ENCODE assay signal across 17 cellular contexts in the genomic region with DNA sequence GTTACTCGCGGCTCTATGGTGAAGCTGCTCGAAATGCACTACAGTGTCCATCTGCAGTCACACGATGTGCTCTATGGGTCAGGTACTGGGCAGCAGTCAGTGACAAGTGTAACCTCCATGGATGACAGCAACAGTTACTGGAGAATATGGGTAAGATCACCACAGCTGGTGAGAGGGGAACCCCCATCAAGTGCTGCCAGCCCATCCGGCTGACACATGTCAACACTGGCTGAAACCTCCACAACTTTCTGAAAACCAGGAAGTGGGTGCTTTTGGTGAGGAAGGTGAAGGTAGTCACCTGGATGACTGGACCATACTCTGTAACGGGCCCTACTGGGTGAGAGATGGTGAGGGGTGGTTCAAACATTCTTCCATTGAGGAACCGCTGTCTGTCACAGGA.
DNase-seq lines count a peak whose midpoint lies in the region; ATAC-seq and TF ChIP-seq lines count a peak whose summit lies in the region.
"Had no signal": no experiment of that assay in that cellular context is flagged by ENCODE, and none has a peak within 500 bp of the region (broad histone marks: within the 10 kb centered on the region; RNA-seq: fewer than 3 reads in every experiment).

No MANE protein-coding gene starts in this region.

- intact Hi-C loops in CD14-positive monocyte (cut with micrococcal nuclease) = loop anchor here in 1 of 2 donors (5.0 kb wide), 2 partner anchors 72 to 88 kb away; a partner anchor contains a TSS

- H3K27me3 ChIP-seq in neural progenitor cell = no peaks in the 10 kb centered on the region
- H3K27me3 ChIP-seq: SJSA1 had no signal

- TF ChIP-seq CTCF in CD14-positive monocyte (IDR thresholded peaks at IDR 0.05) = no peak
- no peak for TF ChIP-seq CTCF in neural progenitor cell (IDR thresholded peaks at IDR 0.05)

- H3K4me1 Mint-ChIP-seq in CD14-positive monocyte (peaks cover 51% of the 10 kb centered on the region), neural progenitor cell (no peaks in the 10 kb centered on the region)
- H3K4me1 Mint-ChIP-seq in central memory CD8-positive, alpha-beta T cell = peaks cover 11% of the 10 kb centered on the region
- peaks cover 26% of the 10 kb centered on the region for H3K4me1 Mint-ChIP-seq in stimulated activated effector memory CD8-positive, alpha-beta T cell treated with anti-CD3 and anti-CD28 coated beads, Interleukin-12 subunit alpha, Interleukin-12 subunit beta, amount 100 ng/mL, for 72 hours

- peaks cover 13 to 33% (median 28%) of the 10 kb centered on the region in 7 donors for H3K9me3 Mint-ChIP-seq in CD14-positive monocyte
- no peaks in the 10 kb centered on the region for H3K9me3 Mint-ChIP-seq in central memory CD8-positive, alpha-beta T cell
- H3K9me3 Mint-ChIP-seq in stimulated activated effector memory CD8-positive, alpha-beta T cell treated with anti-CD3 and anti-CD28 coated beads, Interleukin-12 subunit alpha, Interleukin-12 subunit beta, amount 100 ng/mL, for 72 hours = peaks cover 3% of the 10 kb centered on the region
- peaks cover 19% of the 10 kb centered on the region for H3K9me3 Mint-ChIP-seq in neural progenitor cell
- H3K9me3 Mint-ChIP-seq: CD4-positive, alpha-beta T cell had no signal

- H3K79me2 ChIP-seq in neural progenitor cell (ENCODE audit: low read depth) = no peaks in the 10 kb centered on the region

- H3K9ac ChIP-seq in neural progenitor cell = no peak overlapping the region

- ATAC-seq in central memory CD8-positive, alpha-beta T cell (replicated peaks; ENCODE audit: extremely low read depth, poor library complexity, severe bottlenecking) = no peak
- peak; percentile 76 for ATAC-seq in stimulated activated effector memory CD8-positive, alpha-beta T cell treated with anti-CD3 and anti-CD28 coated beads, Interleukin-12 subunit alpha, Interleukin-12 subunit beta, amount 100 ng/mL, for 72 hours
- ATAC-seq in GM21529 (IDR thresholded peaks at IDR 0.05; ENCODE audit: unreplicated experiment) (no peak), HG03432 (IDR thresholded peaks at IDR 0.05; ENCODE audit: unreplicated experiment) (no peak)

- no peak overlapping the region for H3K4me2 ChIP-seq in neural progenitor cell
- H3K4me2 ChIP-seq: PC-9 had no signal

- H3K36me3 Mint-ChIP-seq in CD14-positive monocyte (peaks cover 19 to 20% of the 10 kb centered on the region in 2 donors), neural progenitor cell (peaks cover 14% of the 10 kb centered on the region)
- no peaks in the 10 kb centered on the region for H3K36me3 Mint-ChIP-seq in central memory CD8-positive, alpha-beta T cell (ENCODE audit: insufficient read depth)
- no peaks in the 10 kb centered on the region for H3K36me3 Mint-ChIP-seq in stimulated activated effector memory CD8-positive, alpha-beta T cell treated with anti-CD3 and anti-CD28 coated beads, Interleukin-12 subunit alpha, Interleukin-12 subunit beta, amount 100 ng/mL, for 72 hours

- no peaks in the 10 kb centered on the region for H3K36me3 ChIP-seq in neural progenitor cell
- H3K36me3 ChIP-seq: HAP-1, SJSA1 had no signal

- DNase-seq in AG08395 (ENCODE audit: low spot score) = peak; percentile 0
- no peak for DNase-seq in CD14-positive monocyte (ENCODE audit: low spot score)
- no peak for DNase-seq in central memory CD8-positive, alpha-beta T cell (ENCODE audit: low spot score in 2 of 2)
- DNase-seq in stimulated activated effector memory CD8-positive, alpha-beta T cell treated with anti-CD3 and anti-CD28 coated beads, Interleukin-12 subunit alpha, Interleukin-12 subunit beta, amount 100 ng/mL, for 72 hours (ENCODE audit: low spot score in 2 of 2) = no peak
- no peak for DNase-seq in neural progenitor cell (ENCODE audit: low spot score)
- DNase-seq: AML-193; Calu3; CD4-positive, alpha-beta T cell; KBM-7; NCI-H1417 treated with DMSO at 0.1 percent for 48 hours; NCI-H1930; NCI-H446; PC-9 had no signal

- peaks cover 0 to 5% (median 0%) of the 10 kb centered on the region in 3 donors for H3K27me3 Mint-ChIP-seq in CD14-positive monocyte (ENCODE audit: low read depth in 3 of 3)
- H3K27me3 Mint-ChIP-seq in central memory CD8-positive, alpha-beta T cell = no peaks in the 10 kb centered on the region
- peaks cover 2% of the 10 kb centered on the region for H3K27me3 Mint-ChIP-seq in neural progenitor cell (ENCODE audit: insufficient read depth, low read depth)

- no peak overlapping the region for H3K4me3 ChIP-seq in neural progenitor cell
- H3K4me3 ChIP-seq: HAP-1, PC-9, SJSA1 had no signal

- no peaks in the 10 kb centered on the region for H3F3A ChIP-seq in neural progenitor cell (ENCODE audit: low read depth)

- no peak overlapping the region for H2AFZ ChIP-seq in neural progenitor cell (replicated peaks)
- H2AFZ ChIP-seq: PC-9 had no signal

- no peaks in the 10 kb centered on the region for H4K20me1 ChIP-seq in neural progenitor cell (ENCODE audit: low read depth)

- H3K9me3 ChIP-seq in neural progenitor cell (ENCODE audit: low read depth) = peaks cover 6% of the 10 kb centered on the region

- H3K4me1 ChIP-seq in neural progenitor cell = peaks cover under 1% of the 10 kb centered on the region
- H3K4me1 ChIP-seq: HAP-1 had no signal

- no peak overlapping the region for H3K27ac ChIP-seq in neural progenitor cell
- H3K27ac ChIP-seq: PC-9, SJSA1 had no signal

- H3K27ac Mint-ChIP-seq in CD14-positive monocyte = peak overlapping the region; percentile 94 to 99 (median 96)
- peak overlapping the region; percentile 44 for H3K27ac Mint-ChIP-seq in central memory CD8-positive, alpha-beta T cell (ENCODE audit: low read depth)
- H3K27ac Mint-ChIP-seq in stimulated activated effector memory CD8-positive, alpha-beta T cell treated with anti-CD3 and anti-CD28 coated beads, Interleukin-12 subunit alpha, Interleukin-12 subunit beta, amount 100 ng/mL, for 72 hours = no peak overlapping the region
- no peak overlapping the region for H3K27ac Mint-ChIP-seq in neural progenitor cell
- H3K27ac Mint-ChIP-seq: CD4-positive, alpha-beta T cell had no signal

- no peak overlapping the region for H3K4me3 Mint-ChIP-seq in CD14-positive monocyte
- H3K4me3 Mint-ChIP-seq in central memory CD8-positive, alpha-beta T cell = no peak overlapping the region
- H3K4me3 Mint-ChIP-seq in stimulated activated effector memory CD8-positive, alpha-beta T cell treated with anti-CD3 and anti-CD28 coated beads, Interleukin-12 subunit alpha, Interleukin-12 subunit beta, amount 100 ng/mL, for 72 hours = no peak overlapping the region
- H3K4me3 Mint-ChIP-seq in neural progenitor cell = no peak overlapping the region
- H3K4me3 Mint-ChIP-seq: CD4-positive, alpha-beta T cell had no signal

Comparison
In these comparisons a context has a peak if more than half of its experiments do, and no peak if none do; other contexts are left out.
1. H3K27ac Mint-ChIP-seq: peak in CD14-positive monocyte (7 of 7) and central memory CD8-positive, alpha-beta T cell (single experiment); none in stimulated activated effector memory CD8-positive, alpha-beta T cell treated with anti-CD3 and anti-CD28 coated beads, Interleukin-12 subunit alpha, Interleukin-12 subunit beta, amount 100 ng/mL, for 72 hours (single experiment) and neural progenitor cell (single experiment).